In genomic region chr10:79135790-79136189, GRCh38 we compare ENCODE assay signal across 11 cellular contexts.
DNase-seq lines count a peak whose midpoint lies in the region; ATAC-seq and TF ChIP-seq lines count a peak whose summit lies in the region.
"Had no signal": no experiment of that assay in that cellular context is flagged by ENCODE, and none has a peak within 500 bp of the region (broad histone marks: within the 10 kb centered on the region; RNA-seq: fewer than 3 reads in every experiment).

No MANE protein-coding gene starts in this region.

- H3K4me3 Mint-ChIP-seq in T-helper 2 cell treated with Interferon-gamma antibody and Interleukin-4, amounts not matched to agents 5 μg/mL and 100 μg/mL, for 36 hours: no peak overlapping the region
- H3K4me3 Mint-ChIP-seq in activated T-helper 1 cell treated with anti-CD3 and anti-CD28 coated beads, Interleukin-12 subunit alpha, Interleukin-12 subunit beta, Interleukin-2, Interleukin-4 antibody, amounts not matched to agents 30 ng/mL and 10 ng/mL and 1 ng/mL, durations not matched to agents 14 hours and 24 hours and 36 hours: no peak overlapping the region
- H3K4me3 Mint-ChIP-seq in stimulated activated effector memory CD8-positive, alpha-beta T cell treated with anti-CD3 and anti-CD28 coated beads, Interleukin-12 subunit alpha, Interleukin-12 subunit beta, amount 100 ng/mL, for 72 hours: no peak overlapping the region

- no peak for ATAC-seq in stimulated activated effector memory CD8-positive, alpha-beta T cell treated with anti-CD3 and anti-CD28 coated beads, Interleukin-12 subunit alpha, Interleukin-12 subunit beta, amount 100 ng/mL, for 72 hours
- no peak for ATAC-seq in GM21717 (IDR thresholded peaks at IDR 0.05; ENCODE audit: unreplicated experiment)

- H3K4me2 ChIP-seq in hepatocyte: no peak overlapping the region

- no peak overlapping the region for H2AFZ ChIP-seq in hepatocyte

- no peaks in the 10 kb centered on the region for H3K9me3 Mint-ChIP-seq in T-helper 2 cell treated with Interferon-gamma antibody and Interleukin-4, amounts not matched to agents 5 μg/mL and 100 μg/mL, for 36 hours
- H3K9me3 Mint-ChIP-seq in activated T-helper 1 cell treated with anti-CD3 and anti-CD28 coated beads, Interleukin-12 subunit alpha, Interleukin-12 subunit beta, Interleukin-2, Interleukin-4 antibody, amounts not matched to agents 30 ng/mL and 10 ng/mL and 1 ng/mL, durations not matched to agents 14 hours and 24 hours and 36 hours: no peaks in the 10 kb centered on the region
- no peaks in the 10 kb centered on the region for H3K9me3 Mint-ChIP-seq in stimulated activated effector memory CD8-positive, alpha-beta T cell treated with anti-CD3 and anti-CD28 coated beads, Interleukin-12 subunit alpha, Interleukin-12 subunit beta, amount 100 ng/mL, for 72 hours

- TF ChIP-seq CTCF in hepatocyte (IDR thresholded peaks at IDR 0.05; ENCODE audit: poor library complexity): no peak

- H3K27ac ChIP-seq in hepatocyte: peak overlapping the region; percentile 87

- 48% methylated on average over 3 of the region's 9 CpGs for WGBS in hepatocyte (ENCODE audit: low lambda C conversion rate, missing lambda C conversion rate)

- peaks cover 59% of the 10 kb centered on the region for H3K4me1 ChIP-seq in hepatocyte (ENCODE audit: insufficient read depth)

- H3K36me3 Mint-ChIP-seq in T-helper 2 cell treated with Interferon-gamma antibody and Interleukin-4, amounts not matched to agents 5 μg/mL and 100 μg/mL, for 36 hours (ENCODE audit: low read depth): peaks cover 22% of the 10 kb centered on the region
- peaks cover 2% of the 10 kb centered on the region for H3K36me3 Mint-ChIP-seq in activated T-helper 1 cell treated with anti-CD3 and anti-CD28 coated beads, Interleukin-12 subunit alpha, Interleukin-12 subunit beta, Interleukin-2, Interleukin-4 antibody, amounts not matched to agents 30 ng/mL and 10 ng/mL and 1 ng/mL, durations not matched to agents 14 hours and 24 hours and 36 hours (ENCODE audit: low read depth)
- peaks cover 11% of the 10 kb centered on the region for H3K36me3 Mint-ChIP-seq in stimulated activated effector memory CD8-positive, alpha-beta T cell treated with anti-CD3 and anti-CD28 coated beads, Interleukin-12 subunit alpha, Interleukin-12 subunit beta, amount 100 ng/mL, for 72 hours

- peaks cover 40% of the 10 kb centered on the region for H3K4me1 Mint-ChIP-seq in T-helper 2 cell treated with Interferon-gamma antibody and Interleukin-4, amounts not matched to agents 5 μg/mL and 100 μg/mL, for 36 hours (ENCODE audit: low read depth)
- H3K4me1 Mint-ChIP-seq in activated T-helper 1 cell treated with anti-CD3 and anti-CD28 coated beads, Interleukin-12 subunit alpha, Interleukin-12 subunit beta, Interleukin-2, Interleukin-4 antibody, amounts not matched to agents 30 ng/mL and 10 ng/mL and 1 ng/mL, durations not matched to agents 14 hours and 24 hours and 36 hours (ENCODE audit: low read depth): peaks cover 37% of the 10 kb centered on the region
- peaks cover 43% of the 10 kb centered on the region for H3K4me1 Mint-ChIP-seq in stimulated activated effector memory CD8-positive, alpha-beta T cell treated with anti-CD3 and anti-CD28 coated beads, Interleukin-12 subunit alpha, Interleukin-12 subunit beta, amount 100 ng/mL, for 72 hours

- DNase-seq in T-helper 2 cell treated with Interferon-gamma antibody and Interleukin-4, amounts not matched to agents 5 μg/mL and 100 μg/mL, for 36 hours (ENCODE audit: low spot score): no peak
- DNase-seq in T-helper 2 cell (no peak), hepatocyte (ENCODE audit: low spot score) (no peak), EL (no peak), GF-D8 (lab: John Stamatoyannopoulos, UW) (no peak)
- DNase-seq in activated T-helper 1 cell treated with anti-CD3 and anti-CD28 coated beads, Interleukin-12 subunit alpha, Interleukin-12 subunit beta, Interleukin-2, Interleukin-4 antibody, amounts not matched to agents 30 ng/mL and 10 ng/mL and 1 ng/mL, durations not matched to agents 14 hours and 24 hours and 36 hours (ENCODE audit: low spot score): no peak
- DNase-seq in stimulated activated effector memory CD8-positive, alpha-beta T cell treated with anti-CD3 and anti-CD28 coated beads, Interleukin-12 subunit alpha, Interleukin-12 subunit beta, amount 100 ng/mL, for 72 hours (ENCODE audit: low spot score in 2 of 2): no peak
- DNase-seq: NCI-H226; stimulated activated CD4-positive, alpha-beta T cell treated with anti-CD3 and anti-CD28 coated beads, Interleukin-2, amount 100 ng/mL, for 24 hours; stimulated activated naive CD4-positive, alpha-beta T cell treated with Interleukin-2 at 50 U/mL for 16 hours had no signal

- H3K79me2 ChIP-seq in hepatocyte: peaks cover 95% of the 10 kb centered on the region

- no peaks in the 10 kb centered on the region for H3K27me3 Mint-ChIP-seq in T-helper 2 cell treated with Interferon-gamma antibody and Interleukin-4, amounts not matched to agents 5 μg/mL and 100 μg/mL, for 36 hours (ENCODE audit: low read depth)
- H3K27me3 Mint-ChIP-seq in activated T-helper 1 cell treated with anti-CD3 and anti-CD28 coated beads, Interleukin-12 subunit alpha, Interleukin-12 subunit beta, Interleukin-2, Interleukin-4 antibody, amounts not matched to agents 30 ng/mL and 10 ng/mL and 1 ng/mL, durations not matched to agents 14 hours and 24 hours and 36 hours (ENCODE audit: insufficient read depth): no peaks in the 10 kb centered on the region

- H3K27ac Mint-ChIP-seq in T-helper 2 cell treated with Interferon-gamma antibody and Interleukin-4, amounts not matched to agents 5 μg/mL and 100 μg/mL, for 36 hours: peak overlapping the region; percentile 89
- H3K27ac Mint-ChIP-seq in activated T-helper 1 cell treated with anti-CD3 and anti-CD28 coated beads, Interleukin-12 subunit alpha, Interleukin-12 subunit beta, Interleukin-2, Interleukin-4 antibody, amounts not matched to agents 30 ng/mL and 10 ng/mL and 1 ng/mL, durations not matched to agents 14 hours and 24 hours and 36 hours: peak overlapping the region; percentile 87
- peak overlapping the region; percentile 93 for H3K27ac Mint-ChIP-seq in stimulated activated effector memory CD8-positive, alpha-beta T cell treated with anti-CD3 and anti-CD28 coated beads, Interleukin-12 subunit alpha, Interleukin-12 subunit beta, amount 100 ng/mL, for 72 hours

- intact Hi-C loops in activated T-helper 1 cell treated with anti-CD3 and anti-CD28 coated beads, Interleukin-12 subunit alpha, Interleukin-12 subunit beta, Interleukin-2, Interleukin-4 antibody, amounts not matched to agents 30 ng/mL and 10 ng/mL and 1 ng/mL, durations not matched to agents 14 hours and 24 hours and 36 hours (cut with micrococcal nuclease): loop anchor here (2.0 to 5.0 kb wide), 2 partner anchors 68 to 833 kb away; partner anchors contain the start of gene ZMIZ1

- H3K4me3 ChIP-seq in hepatocyte: no peak overlapping the region

- H4K20me1 ChIP-seq in hepatocyte (ENCODE audit: insufficient read depth, poor library complexity, severe bottlenecking): peaks cover 65% of the 10 kb centered on the region

- H3K9me3 ChIP-seq in hepatocyte (ENCODE audit: low read depth): no peaks in the 10 kb centered on the region

- no peaks in the 10 kb centered on the region for H3K9me2 ChIP-seq in hepatocyte (replicated peaks; ENCODE audit: insufficient read depth)

- no peaks in the 10 kb centered on the region for H3K36me3 ChIP-seq in hepatocyte (replicated peaks; ENCODE audit: insufficient read depth, low read depth)

- H3K27me3 ChIP-seq in hepatocyte: no peaks in the 10 kb centered on the region
